ENCODE assay signal across 12 cellular contexts in genomic region chr5:75465480-75465879, GRCh38. TPM values are rescaled to one million over a fixed set of nuclear protein-coding genes. Genes with fewer than 3 reads are reported as not detected.
A peak's percentile ranks its signal among the peaks of the same experiment; 100 is the strongest.
DNase-seq lines count a peak whose midpoint lies in the region; ATAC-seq, FAIRE-seq and TF ChIP-seq lines count a peak whose summit lies in the region.
"Had no signal": no experiment of that assay in that cellular context is flagged by ENCODE, and none has a peak within 500 bp of the region (broad histone marks: within the 10 kb centered on the region; RNA-seq: fewer than 3 reads in every experiment).

No MANE protein-coding gene starts in this region.

- peaks cover 8% of the 10 kb centered on the region for H3K36me3 Mint-ChIP-seq in astrocyte (ENCODE audit: low read depth, unreplicated experiment)

- H3K4me2 ChIP-seq in astrocyte (ENCODE audit: low read length), result peak overlapping the region; percentile 3
- H3K4me2 ChIP-seq: BLaER1 treated with 17β-estradiol and CSF1 and Interleukin-3, amounts not matched to agents 10 nM and 100 nM had no signal

- H4K20me1 ChIP-seq in astrocyte (ENCODE audit: insufficient read depth, low read length), result peaks cover 50% of the 10 kb centered on the region

- no peak overlapping the region for H3K27ac Mint-ChIP-seq in astrocyte (ENCODE audit: unreplicated experiment)
- H3K27ac Mint-ChIP-seq: activated CD4-positive, alpha-beta T cell treated with anti-CD3 and anti-CD28 coated beads for 36 hours had no signal

- no peak overlapping the region for H2AFZ ChIP-seq in astrocyte (ENCODE audit: low read depth, low read length)

- no peak overlapping the region for H3K4me3 ChIP-seq in AG10803 (ENCODE audit: low read length)
- no peak overlapping the region for H3K4me3 ChIP-seq in HEK293 (ENCODE audit: low read depth, low read length)
- H3K4me3 ChIP-seq in astrocyte (ENCODE audit: insufficient read depth, low read depth, low read length), result no peak overlapping the region
- H3K4me3 ChIP-seq: BLaER1 treated with 17β-estradiol and CSF1 and Interleukin-3, amounts not matched to agents 10 nM and 100 nM had no signal

- H3K79me2 ChIP-seq in astrocyte (ENCODE audit: insufficient read depth, low read length), result peaks cover 53% of the 10 kb centered on the region

- H3K27ac ChIP-seq in HEK293 (ENCODE audit: extremely low read depth, low read depth, low read length), result no peak overlapping the region
- H3K27ac ChIP-seq in astrocyte (ENCODE audit: low read depth, low read length), result no peak overlapping the region
- H3K27ac ChIP-seq: BLaER1 treated with 17β-estradiol and CSF1 and Interleukin-3, amounts not matched to agents 10 nM and 100 nM; foreskin keratinocyte had no signal

- no peak for ATAC-seq in GM21528 (IDR thresholded peaks at IDR 0.05; ENCODE audit: low FRiP score, unreplicated experiment)
- ATAC-seq: activated CD4-positive, alpha-beta T cell treated with anti-CD3 and anti-CD28 coated beads for 36 hours; foreskin keratinocyte; stimulated activated naive CD8-positive, alpha-beta T cell treated with anti-CD3 and anti-CD28 coated beads, Interleukin-15, Interleukin-2, amounts not matched to agents 100 U/mL and 50 U/mL, for 24 hours had no signal

- POLR2A ChIA-PET in HEK293 (lab: Yijun Ruan, JAX), result no interaction called here

- H3K9me3 ChIP-seq in HEK293 (ENCODE audit: control insufficient read depth, insufficient read depth, low read depth, low read length) (no peaks in the 10 kb centered on the region), astrocyte (ENCODE audit: insufficient read depth, low read depth, low read length) (peaks cover 6% of the 10 kb centered on the region)

- FAIRE-seq in astrocyte (lab: Jason Lieb, UNC) (no peak), frontal cortex (lab: Jason Lieb, UNC) (no peak)

- CTCF ChIA-PET in HEK293 (lab: Yijun Ruan, JAX), result interaction anchor here (0.7 kb wide), 1 partner anchor 64 kb away, joined by 3 read pairs; no protein-coding TSS in a partner anchor

- peaks cover 8% of the 10 kb centered on the region for H3K9me3 Mint-ChIP-seq in astrocyte (ENCODE audit: unreplicated experiment)

- H3K4me1 Mint-ChIP-seq in astrocyte (ENCODE audit: low read depth, unreplicated experiment), result peaks cover 6% of the 10 kb centered on the region

- H3K4me3 Mint-ChIP-seq in astrocyte (ENCODE audit: unreplicated experiment), result no peak overlapping the region
- H3K4me3 Mint-ChIP-seq: activated CD4-positive, alpha-beta T cell treated with anti-CD3 and anti-CD28 coated beads for 36 hours had no signal

- DNase-seq in AG10803 (ENCODE audit: low read depth) (peak; percentile 23), astrocyte (ENCODE audit: low read depth) (peak; percentile 51), iris pigment epithelial cell (ENCODE audit: low read depth) (peak; percentile 66), frontal cortex (ENCODE audit: low spot score in 2 of 2) (no peak)
- DNase-seq in NK-92 treated with Interleukin-12 subunit alpha and Interleukin-12 subunit beta, amount 100 ng/mL, for 24 hours (lab: John Stamatoyannopoulos, UW), result no peak
- DNase-seq in activated CD8-positive, alpha-beta memory T cell treated with anti-CD3 and anti-CD28 coated beads for 24 hours, result no peak
- DNase-seq: activated CD4-positive, alpha-beta T cell treated with anti-CD3 and anti-CD28 coated beads for 36 hours; foreskin keratinocyte; stimulated activated naive CD8-positive, alpha-beta T cell treated with anti-CD3 and anti-CD28 coated beads, Interleukin-15, Interleukin-2, amounts not matched to agents 100 U/mL and 50 U/mL, for 24 hours had no signal

- H3K27me3 Mint-ChIP-seq in astrocyte (ENCODE audit: low read depth, unreplicated experiment), result no peaks in the 10 kb centered on the region
- H3K27me3 Mint-ChIP-seq: activated CD4-positive, alpha-beta T cell treated with anti-CD3 and anti-CD28 coated beads for 36 hours had no signal

- peaks cover 16% of the 10 kb centered on the region for H3K4me1 ChIP-seq in HEK293 (ENCODE audit: control insufficient read depth, insufficient read depth, low read length)
- no peaks in the 10 kb centered on the region for H3K4me1 ChIP-seq in astrocyte (ENCODE audit: insufficient read depth, low read length)

- H3K27me3 ChIP-seq in astrocyte (ENCODE audit: insufficient read depth, low read length), result no peaks in the 10 kb centered on the region
- H3K27me3 ChIP-seq: BLaER1 treated with 17β-estradiol and CSF1 and Interleukin-3, amounts not matched to agents 10 nM and 100 nM; foreskin keratinocyte had no signal

- H3K9ac ChIP-seq in astrocyte (ENCODE audit: low read length), result no peak overlapping the region
- H3K9ac ChIP-seq: BLaER1 treated with 17β-estradiol and CSF1 and Interleukin-3, amounts not matched to agents 10 nM and 100 nM had no signal

- TF ChIP-seq CTCF in AG10803 (conservative IDR thresholded peaks at IDR 0.05; ENCODE audit: low read length), result no peak
- TF ChIP-seq CTCF in HEK293 (tag by site-specific recombination; IDR thresholded peaks at IDR 0.05), result no peak
- no peak for TF ChIP-seq CTCF in astrocyte (IDR thresholded peaks at IDR 0.05; ENCODE audit: insufficient read depth, low read depth, low read length)

- H3K36me3 ChIP-seq in HEK293 (ENCODE audit: control insufficient read depth in 2 of 2, insufficient read depth in 1 of 2, low read length in 2 of 2) (no peaks in the 10 kb centered on the region), astrocyte (ENCODE audit: insufficient read depth, low read length) (no peaks in the 10 kb centered on the region)

TF ChIP-seq in HEK293, 187 proteins besides CTCF, POLR2A, EP300 and RAD21 (continues in another document):
- TF ChIP-seq ZBTB26 (tag by site-specific recombination; optimal IDR thresholded peaks at IDR 0.05) (no peak), ZNF274 (IDR thresholded peaks at IDR 0.05; ENCODE audit: low read length) (no peak), ZNF274 (tag by site-specific recombination; IDR thresholded peaks at IDR 0.05; ENCODE audit: borderline replicate concordance) (no peak), SCRT1 (tag by site-specific recombination; IDR thresholded peaks at IDR 0.05; ENCODE audit: borderline replicate concordance) (0 out of 2 replicates have a peak, but pooled peaks have one; percentile 10), ZNF426 (tag by site-specific recombination; IDR thresholded peaks at IDR 0.05) (no peak), FEZF1 (tag by site-specific recombination; IDR thresholded peaks at IDR 0.05) (peak; percentile 30; the same call in 1 of the 2 replicates), SCRT2 (tag by site-specific recombination; IDR thresholded peaks at IDR 0.05) (peak; percentile 65), ZEB2 (tag by site-specific recombination; IDR thresholded peaks at IDR 0.05) (no peak), ZNF629 (tag by site-specific recombination; IDR thresholded peaks at IDR 0.05) (no peak), ZNF777 (tag by site-specific recombination; IDR thresholded peaks at IDR 0.05; ENCODE audit: borderline replicate concordance) (no peak), ZNF473 (tag by site-specific recombination; IDR thresholded peaks at IDR 0.05) (no peak), ZIC2 (tag by site-specific recombination; IDR thresholded peaks at IDR 0.05) (peak; percentile 76)
- TF ChIP-seq, protein P1, sequence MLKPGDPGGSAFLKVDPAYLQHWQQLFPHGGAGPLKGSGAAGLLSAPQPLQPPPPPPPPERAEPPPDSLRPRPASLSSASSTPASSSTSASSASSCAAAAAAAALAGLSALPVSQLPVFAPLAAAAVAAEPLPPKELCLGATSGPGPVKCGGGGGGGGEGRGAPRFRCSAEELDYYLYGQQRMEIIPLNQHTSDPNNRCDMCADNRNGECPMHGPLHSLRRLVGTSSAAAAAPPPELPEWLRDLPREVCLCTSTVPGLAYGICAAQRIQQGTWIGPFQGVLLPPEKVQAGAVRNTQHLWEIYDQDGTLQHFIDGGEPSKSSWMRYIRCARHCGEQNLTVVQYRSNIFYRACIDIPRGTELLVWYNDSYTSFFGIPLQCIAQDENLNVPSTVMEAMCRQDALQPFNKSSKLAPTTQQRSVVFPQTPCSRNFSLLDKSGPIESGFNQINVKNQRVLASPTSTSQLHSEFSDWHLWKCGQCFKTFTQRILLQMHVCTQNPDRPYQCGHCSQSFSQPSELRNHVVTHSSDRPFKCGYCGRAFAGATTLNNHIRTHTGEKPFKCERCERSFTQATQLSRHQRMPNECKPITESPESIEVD (tag by site-specific recombination; IDR thresholded peaks at IDR 0.05), result no peak; the same call in 1 of the 2 replicates
- TF ChIP-seq, protein P2, sequence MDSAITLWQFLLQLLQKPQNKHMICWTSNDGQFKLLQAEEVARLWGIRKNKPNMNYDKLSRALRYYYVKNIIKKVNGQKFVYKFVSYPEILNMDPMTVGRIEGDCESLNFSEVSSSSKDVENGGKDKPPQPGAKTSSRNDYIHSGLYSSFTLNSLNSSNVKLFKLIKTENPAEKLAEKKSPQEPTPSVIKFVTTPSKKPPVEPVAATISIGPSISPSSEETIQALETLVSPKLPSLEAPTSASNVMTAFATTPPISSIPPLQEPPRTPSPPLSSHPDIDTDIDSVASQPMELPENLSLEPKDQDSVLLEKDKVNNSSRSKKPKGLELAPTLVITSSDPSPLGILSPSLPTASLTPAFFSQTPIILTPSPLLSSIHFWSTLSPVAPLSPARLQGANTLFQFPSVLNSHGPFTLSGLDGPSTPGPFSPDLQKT (IDR thresholded peaks at IDR 0.05; ENCODE audit: borderline replicate concordance, low read depth, low read length), result no peak

RNA-seq across cellular contexts. Expression of gene CERT1, which starts 45.9 kb away (rescaled TPM):
- total RNA-seq in astrocyte, result 29.5 and 29.6 TPM in 2 replicates
- total RNA-seq in frontal cortex, result 53.8 TPM

RNA-seq across cellular contexts. Expression of gene POLK, which starts 46.2 kb away (rescaled TPM):
- 27.5 and 27.6 TPM in 2 replicates for total RNA-seq in astrocyte
- total RNA-seq in frontal cortex, result 39.9 TPM

Comparison
In these comparisons a context has a peak if more than half of its experiments do, and no peak if none do; other contexts are left out.
1. DNase-seq: peak in AG10803 (single experiment), astrocyte (single experiment) and iris pigment epithelial cell (single experiment); none in frontal cortex (0 of 2), NK-92 treated with Interleukin-12 subunit alpha and Interleukin-12 subunit beta, amount 100 ng/mL, for 24 hours (single experiment) and activated CD8-positive, alpha-beta memory T cell treated with anti-CD3 and anti-CD28 coated beads for 24 hours (single experiment).